ENCODE assay signal across 33 cellular contexts in genomic region chr5:59049070-59049469, GRCh38.
"Had no signal": no experiment of that assay in that cellular context is flagged by ENCODE, and none has a peak within 500 bp of the region (broad histone marks: within the 10 kb centered on the region; RNA-seq: fewer than 3 reads in every experiment).

No MANE protein-coding gene starts in this region.

- H3K27ac Mint-ChIP-seq: activated B cell treated with CpG ODN at 0.5 μM for 24 hours; activated CD8-positive, alpha-beta memory T cell treated with anti-CD3 and anti-CD28 coated beads, Interleukin-2, amount 10 ng/mL, durations not matched to agents 7 days and 5 days; activated CD8-positive, alpha-beta T cell treated with anti-CD3 and anti-CD28 coated beads for 36 hours; activated naive CD4-positive, alpha-beta T cell treated with anti-CD3 and anti-CD28 coated beads, Interleukin-2, amount 10 ng/mL, durations not matched to agents 7 days and 5 days; activated naive CD4-positive, alpha-beta T cell treated with anti-CD3 and anti-CD28 coated beads, Interleukin-2, amount 50 U/mL, for 72 hours; activated naive CD8-positive, alpha-beta T cell treated with anti-CD3 and anti-CD28 coated beads, Interleukin-2, amount 10 ng/mL, durations not matched to agents 7 days and 5 days; activated T-helper 1 cell treated with anti-CD3 and anti-CD28 coated beads, Interleukin-12 subunit alpha, Interleukin-12 subunit beta, Interleukin-2, Interleukin-4 antibody, amounts not matched to agents 30 ng/mL and 10 ng/mL and 1 ng/mL, durations not matched to agents 14 hours and 24 hours and 36 hours; activated T-helper 2 cell treated with anti-CD3 and anti-CD28 coated beads, Interferon-gamma antibody, Interleukin-2, Interleukin-4, amounts not matched to agents 10 μg/mL and 5 μg/mL and 100 μg/mL, durations not matched to agents 14 hours and 24 hours and 36 hours; brain; T-cell; T-helper 1 cell treated with Interleukin-12 subunit alpha and Interleukin-12 subunit beta and Interleukin-4 antibody, amounts not matched to agents 30 μg/mL and 1 μg/mL, for 36 hours had no signal

- H3K27me3 ChIP-seq: ascending aorta, breast epithelium, cardiac muscle cell, colonic mucosa, esophagus squamous epithelium, gastroesophageal sphincter, heart right ventricle had no signal

- H3K4me1 Mint-ChIP-seq: activated B cell treated with CpG ODN at 0.5 μM for 24 hours; activated naive CD4-positive, alpha-beta T cell treated with anti-CD3 and anti-CD28 coated beads, Interleukin-2, amount 10 ng/mL, durations not matched to agents 7 days and 5 days had no signal

- H3K4me1 ChIP-seq: ascending aorta, breast epithelium, colonic mucosa, gastroesophageal sphincter, heart right ventricle had no signal

- H3K27me3 Mint-ChIP-seq: activated B cell treated with CpG ODN at 0.5 μM for 24 hours; activated CD8-positive, alpha-beta memory T cell treated with anti-CD3 and anti-CD28 coated beads, Interleukin-2, amount 10 ng/mL, durations not matched to agents 7 days and 5 days; activated CD8-positive, alpha-beta T cell treated with anti-CD3 and anti-CD28 coated beads for 36 hours; T-cell had no signal

- H3K9me3 ChIP-seq: ascending aorta, breast epithelium, colonic mucosa, esophagus squamous epithelium, gastroesophageal sphincter, heart right ventricle had no signal

- DNase-seq: activated B cell treated with CpG ODN at 0.5 μM for 24 hours; activated CD4-positive, alpha-beta T cell treated with anti-CD3 and anti-CD28 coated beads for 48 hours; activated CD4-positive, alpha-beta T cell treated with anti-CD3 and anti-CD28 coated beads, Interleukin-2, amount 50 U/mL, for 1 hour; activated CD4-positive, alpha-beta T cell treated with anti-CD3 and anti-CD28 coated beads, Interleukin-2, amount 50 U/mL, for 48 hours; activated CD8-positive, alpha-beta memory T cell treated with anti-CD3 and anti-CD28 coated beads, Interleukin-2, amount 10 ng/mL, durations not matched to agents 7 days and 5 days; activated CD8-positive, alpha-beta memory T cell treated with anti-CD3 and anti-CD28 coated beads, Interleukin-2, amount 50 U/mL, for 4 hours; activated CD8-positive, alpha-beta T cell treated with anti-CD3 and anti-CD28 coated beads for 36 hours; activated gamma-delta T cell; activated naive CD4-positive, alpha-beta T cell; activated naive CD4-positive, alpha-beta T cell treated with anti-CD3 and anti-CD28 coated beads, Interleukin-2, amount 10 ng/mL, durations not matched to agents 7 days and 5 days; activated naive CD8-positive, alpha-beta T cell treated with anti-CD3 and anti-CD28 coated beads, Interleukin-2, amount 10 ng/mL, durations not matched to agents 7 days and 5 days; activated T-cell treated with anti-CD3 and anti-CD28 coated beads, Interleukin-2, amount 50 U/mL, for 1 hour; activated T-cell treated with anti-CD3 and anti-CD28 coated beads, Interleukin-2, amount 50 U/mL, for 48 hours; central memory CD4-positive, alpha-beta T cell; cerebellar nuclear complex; colonic mucosa; effector CD8-positive, alpha-beta T cell; esophagus squamous epithelium; foreskin melanocyte; heart right ventricle; T-cell; WERI-Rb-1 had no signal

- H3K4me3 Mint-ChIP-seq: activated B cell treated with CpG ODN at 0.5 μM for 24 hours; activated CD8-positive, alpha-beta memory T cell treated with anti-CD3 and anti-CD28 coated beads, Interleukin-2, amount 10 ng/mL, durations not matched to agents 7 days and 5 days; activated CD8-positive, alpha-beta T cell treated with anti-CD3 and anti-CD28 coated beads for 36 hours; activated naive CD4-positive, alpha-beta T cell treated with anti-CD3 and anti-CD28 coated beads, Interleukin-2, amount 10 ng/mL, durations not matched to agents 7 days and 5 days; activated naive CD8-positive, alpha-beta T cell treated with anti-CD3 and anti-CD28 coated beads, Interleukin-2, amount 10 ng/mL, durations not matched to agents 7 days and 5 days; activated T-helper 1 cell treated with anti-CD3 and anti-CD28 coated beads, Interleukin-12 subunit alpha, Interleukin-12 subunit beta, Interleukin-2, Interleukin-4 antibody, amounts not matched to agents 30 ng/mL and 10 ng/mL and 1 ng/mL, durations not matched to agents 14 hours and 24 hours and 36 hours; brain; T-cell; T-helper 1 cell treated with Interleukin-12 subunit alpha and Interleukin-12 subunit beta and Interleukin-4 antibody, amounts not matched to agents 30 μg/mL and 1 μg/mL, for 36 hours had no signal

- H3K9me3 Mint-ChIP-seq: activated B cell treated with CpG ODN at 0.5 μM for 24 hours; activated CD8-positive, alpha-beta T cell treated with anti-CD3 and anti-CD28 coated beads for 36 hours; activated naive CD8-positive, alpha-beta T cell treated with anti-CD3 and anti-CD28 coated beads, Interleukin-2, amount 10 ng/mL, durations not matched to agents 7 days and 5 days; activated T-helper 1 cell treated with anti-CD3 and anti-CD28 coated beads, Interleukin-12 subunit alpha, Interleukin-12 subunit beta, Interleukin-2, Interleukin-4 antibody, amounts not matched to agents 30 ng/mL and 10 ng/mL and 1 ng/mL, durations not matched to agents 14 hours and 24 hours and 36 hours; activated T-helper 2 cell treated with anti-CD3 and anti-CD28 coated beads, Interferon-gamma antibody, Interleukin-2, Interleukin-4, amounts not matched to agents 10 μg/mL and 5 μg/mL and 100 μg/mL, durations not matched to agents 14 hours and 24 hours and 36 hours; T-cell; T-helper 1 cell treated with Interleukin-12 subunit alpha and Interleukin-12 subunit beta and Interleukin-4 antibody, amounts not matched to agents 30 μg/mL and 1 μg/mL, for 36 hours had no signal

- ATAC-seq: activated CD4-positive, CD25-positive, alpha-beta regulatory T cell treated with anti-CD3 and anti-CD28 coated beads, Interleukin-2, amount 50 U/mL, for 24 hours; activated CD8-positive, alpha-beta memory T cell treated with anti-CD3 and anti-CD28 coated beads, Interleukin-2, amount 10 ng/mL, durations not matched to agents 7 days and 5 days; activated CD8-positive, alpha-beta T cell treated with anti-CD3 and anti-CD28 coated beads for 36 hours; activated naive CD4-positive, alpha-beta T cell treated with anti-CD3 and anti-CD28 coated beads, Interleukin-2, amount 50 U/mL, for 72 hours; gastroesophageal sphincter; heart right ventricle; T-cell had no signal

- H3K4me3 ChIP-seq: ascending aorta, breast epithelium, cardiac muscle cell, colonic mucosa, esophagus squamous epithelium, gastroesophageal sphincter, heart right ventricle had no signal

- H3K27ac ChIP-seq: ascending aorta, breast epithelium, cardiac muscle cell, colonic mucosa, epithelial cell of prostate, esophagus squamous epithelium, gastroesophageal sphincter, heart right ventricle, WERI-Rb-1 had no signal

- H3K36me3 ChIP-seq: ascending aorta, breast epithelium, cardiac muscle cell, colonic mucosa, esophagus squamous epithelium, gastroesophageal sphincter, heart right ventricle, WERI-Rb-1 had no signal

- H3K36me3 Mint-ChIP-seq: activated naive CD4-positive, alpha-beta T cell treated with anti-CD3 and anti-CD28 coated beads, Interleukin-2, amount 50 U/mL, for 72 hours; T-cell had no signal
